1 cellular context compared by ENCODE assay signal in genomic region chr1:150551784-150552691, GRCh38.
TF ChIP-seq lines count a peak whose summit lies in the region.

No MANE protein-coding gene starts in this region.

TF ChIP-seq in HepG2, 621 proteins besides CTCF, POLR2A, EP300 and RAD21 (continued from another document and continues in another):
- TF ChIP-seq MLLT10 (CRISPR knock-in tag; IDR thresholded peaks at IDR 0.05) = no peak
- TF ChIP-seq ZBTB7A (CRISPR knock-in tag; IDR thresholded peaks at IDR 0.05) = no peak
- TF ChIP-seq ZNF703 (CRISPR knock-in tag; IDR thresholded peaks at IDR 0.05; ENCODE audit: borderline replicate concordance) = no peak
- no peak for TF ChIP-seq IRF2 (CRISPR knock-in tag; IDR thresholded peaks at IDR 0.05)
- TF ChIP-seq HOXD1 (CRISPR knock-in tag; IDR thresholded peaks at IDR 0.05) = no peak
- TF ChIP-seq ZKSCAN8 (CRISPR knock-in tag; IDR thresholded peaks at IDR 0.05; ENCODE audit: borderline replicate concordance) = 0 out of 2 replicates have a peak, but pooled peaks have one; percentile 49
- no peak for TF ChIP-seq ZNF790 (CRISPR knock-in tag; IDR thresholded peaks at IDR 0.05; ENCODE audit: borderline replicate concordance)
- TF ChIP-seq ZNF142 (CRISPR knock-in tag; IDR thresholded peaks at IDR 0.05) = no peak
- 0 out of 2 replicates have a peak, but pooled peaks have one; percentile 63 for TF ChIP-seq ZNF740 (CRISPR knock-in tag; IDR thresholded peaks at IDR 0.05)
- peak; percentile 55; the same call in 1 of the 2 replicates for TF ChIP-seq ZGPAT (CRISPR knock-in tag; IDR thresholded peaks at IDR 0.05)
- 0 out of 2 replicates have a peak, but pooled peaks have one; percentile 49 for TF ChIP-seq ZNF619 (CRISPR knock-in tag; IDR thresholded peaks at IDR 0.05)
- no peak for TF ChIP-seq KLF15 (CRISPR knock-in tag; IDR thresholded peaks at IDR 0.05; ENCODE audit: borderline replicate concordance)
- peak; percentile 71; the same call in 1 of the 2 replicates for TF ChIP-seq GATAD2A (CRISPR knock-in tag; IDR thresholded peaks at IDR 0.05)
- peak; percentile 65; the same call in 1 of the 2 replicates for TF ChIP-seq ZFP37 (CRISPR knock-in tag; IDR thresholded peaks at IDR 0.05; ENCODE audit: borderline replicate concordance)
- TF ChIP-seq HIC2 (CRISPR knock-in tag; IDR thresholded peaks at IDR 0.05; ENCODE audit: low read depth) = 0 out of 2 replicates have a peak, but pooled peaks have one; percentile 38
- TF ChIP-seq AFF4 (CRISPR knock-in tag; IDR thresholded peaks at IDR 0.05) = no peak
- TF ChIP-seq NFIC (IDR thresholded peaks at IDR 0.05; ENCODE audit: low read length) = no peak
- TF ChIP-seq CBX2 (IDR thresholded peaks at IDR 0.05; ENCODE audit: low read depth, low read length) = no peak
- no peak for TF ChIP-seq CBX2 (CRISPR knock-in tag; IDR thresholded peaks at IDR 0.05; ENCODE audit: low read depth)
- TF ChIP-seq BRCA1 (CRISPR knock-in tag; IDR thresholded peaks at IDR 0.05) = no peak
- TF ChIP-seq CEBPZ (IDR thresholded peaks at IDR 0.05; ENCODE audit: low read length) = no peak
- no peak for TF ChIP-seq GABPA (IDR thresholded peaks at IDR 0.05; ENCODE audit: low read depth, low read length)
- no peak for TF ChIP-seq GABPA (CRISPR knock-in tag; IDR thresholded peaks at IDR 0.05; ENCODE audit: low read depth)
- TF ChIP-seq PAWR (CRISPR knock-in tag; IDR thresholded peaks at IDR 0.05; ENCODE audit: borderline replicate concordance) = no peak
- no peak for TF ChIP-seq HIVEP1 (CRISPR knock-in tag; IDR thresholded peaks at IDR 0.05)
- TF ChIP-seq KLF9 (CRISPR knock-in tag; IDR thresholded peaks at IDR 0.05; ENCODE audit: low read depth) = no peak
- no peak for TF ChIP-seq CREB1 (IDR thresholded peaks at IDR 0.05)
- no peak for TF ChIP-seq CREB1 (CRISPR knock-in tag; IDR thresholded peaks at IDR 0.05)
- no peak for TF ChIP-seq TP53 (CRISPR knock-in tag; conservative IDR thresholded peaks at IDR 0.05)
- no peak for TF ChIP-seq GTF3A (CRISPR knock-in tag; conservative IDR thresholded peaks at IDR 0.05)
- TF ChIP-seq SATB2 (CRISPR knock-in tag; IDR thresholded peaks at IDR 0.05) = no peak
- TF ChIP-seq ZNF816 (CRISPR knock-in tag; IDR thresholded peaks at IDR 0.05; ENCODE audit: borderline replicate concordance) = peak; percentile 78; the same call in 1 of the 2 replicates
- no peak for TF ChIP-seq SRSF9 (IDR thresholded peaks at IDR 0.05; ENCODE audit: borderline replicate concordance, insufficient read depth, low read depth, low read length, poor library complexity, severe bottlenecking)
- no peak for TF ChIP-seq NFRKB (IDR thresholded peaks at IDR 0.05)
- no peak for TF ChIP-seq MTA3 (CRISPR knock-in tag; IDR thresholded peaks at IDR 0.05)
- no peak for TF ChIP-seq ESRRA (CRISPR knock-in tag; IDR thresholded peaks at IDR 0.05; ENCODE audit: low read depth)
- no peak for TF ChIP-seq U2AF1 (optimal IDR thresholded peaks at IDR 0.05; ENCODE audit: low read depth, low read length)
- TF ChIP-seq TRIM22 (IDR thresholded peaks at IDR 0.05) = no peak
- 0 out of 2 replicates have a peak, but pooled peaks have one; percentile 18 for TF ChIP-seq ZNF281 (CRISPR knock-in tag; IDR thresholded peaks at IDR 0.05; ENCODE audit: borderline replicate concordance)
- TF ChIP-seq NR2F1 (CRISPR knock-in tag; IDR thresholded peaks at IDR 0.05) = no peak
- no peak for TF ChIP-seq SNAPC2 (CRISPR knock-in tag; IDR thresholded peaks at IDR 0.05)
- TF ChIP-seq STAT5B (CRISPR knock-in tag; IDR thresholded peaks at IDR 0.05) = no peak
- TF ChIP-seq FOXK2 (IDR thresholded peaks at IDR 0.05) = no peak
- 0 out of 2 replicates have a peak, but pooled peaks have one; percentile 55 for TF ChIP-seq KMT2A (CRISPR knock-in tag; IDR thresholded peaks at IDR 0.05)
